In genomic region chr7:41943098-41943577, GRCh38 we compare ENCODE assay signal across 9 cellular contexts.
DNase-seq lines count a peak whose midpoint lies in the region; ATAC-seq, FAIRE-seq and TF ChIP-seq lines count a peak whose summit lies in the region.
"Had no signal": no experiment of that assay in that cellular context is flagged by ENCODE, and none has a peak within 500 bp of the region (broad histone marks: within the 10 kb centered on the region; RNA-seq: fewer than 3 reads in every experiment).

No MANE protein-coding gene starts in this region.

- H3K4me3 ChIP-seq in fibroblast of villous mesenchyme (ENCODE audit: low read depth, low read length) (peak overlapping the region; percentile 60), stomach smooth muscle (ENCODE audit: low read length in 2 of 2) (peak overlapping the region; percentile 54 to 72)

- H3K9me3 ChIP-seq in stomach smooth muscle (ENCODE audit: control insufficient read depth in 2 of 2, low read length in 2 of 2) = no peaks in the 10 kb centered on the region

- no peaks in the 10 kb centered on the region for H3K9me3 Mint-ChIP-seq in activated T-helper 1 cell treated with anti-CD3 and anti-CD28 coated beads, Interleukin-12 subunit alpha, Interleukin-12 subunit beta, Interleukin-2, Interleukin-4 antibody, amounts not matched to agents 30 ng/mL and 10 ng/mL and 1 ng/mL, durations not matched to agents 14 hours and 24 hours and 36 hours
- H3K9me3 Mint-ChIP-seq in neural crest cell = no peaks in the 10 kb centered on the region

- H3K27ac Mint-ChIP-seq in activated T-helper 1 cell treated with anti-CD3 and anti-CD28 coated beads, Interleukin-12 subunit alpha, Interleukin-12 subunit beta, Interleukin-2, Interleukin-4 antibody, amounts not matched to agents 30 ng/mL and 10 ng/mL and 1 ng/mL, durations not matched to agents 14 hours and 24 hours and 36 hours = no peak overlapping the region
- H3K27ac Mint-ChIP-seq in neural crest cell (ENCODE audit: unreplicated experiment) = peak overlapping the region; percentile 89

- H3K27ac ChIP-seq in stomach smooth muscle (ENCODE audit: low read length) = peak overlapping the region; percentile 60
- H3K27ac ChIP-seq: epithelial cell of prostate had no signal

- peak overlapping the region in 1 of 2 donors; percentile 17 for H3K9ac ChIP-seq in stomach smooth muscle (ENCODE audit: low read length in 2 of 2)

- ATAC-seq in GM21447 (IDR thresholded peaks at IDR 0.05; ENCODE audit: unreplicated experiment) = peak; percentile 90

- peaks cover 18% of the 10 kb centered on the region for H3K27me3 Mint-ChIP-seq in activated T-helper 1 cell treated with anti-CD3 and anti-CD28 coated beads, Interleukin-12 subunit alpha, Interleukin-12 subunit beta, Interleukin-2, Interleukin-4 antibody, amounts not matched to agents 30 ng/mL and 10 ng/mL and 1 ng/mL, durations not matched to agents 14 hours and 24 hours and 36 hours (ENCODE audit: insufficient read depth)
- H3K27me3 Mint-ChIP-seq in neural crest cell (ENCODE audit: low read depth) = peaks cover 12% of the 10 kb centered on the region

- peak; percentile 90 for FAIRE-seq in HTR-8/SVneo (lab: Jason Lieb, UNC)
- FAIRE-seq in RCC 7860 (lab: Jason Lieb, UNC) = peak; percentile 50

- TF ChIP-seq CTCF in fibroblast of villous mesenchyme (IDR thresholded peaks at IDR 0.05; ENCODE audit: insufficient read depth, low read depth, low read length) = peak; percentile 98
- TF ChIP-seq CTCF in neural crest cell (conservative IDR thresholded peaks at IDR 0.05) = peak; percentile 98

- peaks cover 26% of the 10 kb centered on the region for H3K4me1 Mint-ChIP-seq in activated T-helper 1 cell treated with anti-CD3 and anti-CD28 coated beads, Interleukin-12 subunit alpha, Interleukin-12 subunit beta, Interleukin-2, Interleukin-4 antibody, amounts not matched to agents 30 ng/mL and 10 ng/mL and 1 ng/mL, durations not matched to agents 14 hours and 24 hours and 36 hours (ENCODE audit: low read depth)
- H3K4me1 Mint-ChIP-seq in neural crest cell = peaks cover 11% of the 10 kb centered on the region

- no peaks in the 10 kb centered on the region for H3K36me3 ChIP-seq in stomach smooth muscle (ENCODE audit: control insufficient read depth in 2 of 2, insufficient read depth in 2 of 2, low read length in 2 of 2)

- no peaks in the 10 kb centered on the region for H3K36me3 Mint-ChIP-seq in activated T-helper 1 cell treated with anti-CD3 and anti-CD28 coated beads, Interleukin-12 subunit alpha, Interleukin-12 subunit beta, Interleukin-2, Interleukin-4 antibody, amounts not matched to agents 30 ng/mL and 10 ng/mL and 1 ng/mL, durations not matched to agents 14 hours and 24 hours and 36 hours (ENCODE audit: low read depth)
- H3K36me3 Mint-ChIP-seq in neural crest cell (ENCODE audit: low read depth) = peaks cover 2% of the 10 kb centered on the region

- H3K27me3 ChIP-seq in stomach smooth muscle (ENCODE audit: control insufficient read depth in 1 of 2, insufficient read depth in 2 of 2, low read length in 2 of 2) = peaks cover 0 to 2% of the 10 kb centered on the region in 2 donors

- intact Hi-C loops in activated T-helper 1 cell treated with anti-CD3 and anti-CD28 coated beads, Interleukin-12 subunit alpha, Interleukin-12 subunit beta, Interleukin-2, Interleukin-4 antibody, amounts not matched to agents 30 ng/mL and 10 ng/mL and 1 ng/mL, durations not matched to agents 14 hours and 24 hours and 36 hours (cut with micrococcal nuclease) = loop anchor here (1.0 to 5.0 kb wide), 7 partner anchors 61 to 1894 kb away; partner anchors contain the start of genes HECW1, MRPL32 and PSMA2

- DNase-seq in DMS153 (lab: John Stamatoyannopoulos, UW) (peak; percentile 45), HTR-8/SVneo (ENCODE audit: insufficient read length, low spot score) (peak; percentile 74), RCC 7860 (ENCODE audit: low spot score) (peak; percentile 71), fibroblast of villous mesenchyme (ENCODE audit: low read depth) (peak; percentile 82), neural crest cell (ENCODE audit: low read depth, low spot score) (peak; percentile 94)
- peak; percentile 54 for DNase-seq in activated T-helper 1 cell treated with anti-CD3 and anti-CD28 coated beads, Interleukin-12 subunit alpha, Interleukin-12 subunit beta, Interleukin-2, Interleukin-4 antibody, amounts not matched to agents 30 ng/mL and 10 ng/mL and 1 ng/mL, durations not matched to agents 14 hours and 24 hours and 36 hours (ENCODE audit: low spot score)

- H3K4me3 Mint-ChIP-seq in activated T-helper 1 cell treated with anti-CD3 and anti-CD28 coated beads, Interleukin-12 subunit alpha, Interleukin-12 subunit beta, Interleukin-2, Interleukin-4 antibody, amounts not matched to agents 30 ng/mL and 10 ng/mL and 1 ng/mL, durations not matched to agents 14 hours and 24 hours and 36 hours = no peak overlapping the region
- peak overlapping the region; percentile 64 for H3K4me3 Mint-ChIP-seq in neural crest cell

- peaks cover 24% of the 10 kb centered on the region for H3K4me1 ChIP-seq in stomach smooth muscle (ENCODE audit: control insufficient read depth, insufficient read depth, low read length)

Comparison
In these comparisons a context has a peak if more than half of its experiments do, and no peak if none do; other contexts are left out.
1. Peak in every context shown above with its lines: DNase-seq, ATAC-seq, H3K4me3 ChIP-seq and H3K27ac ChIP-seq.